In the genomic region with DNA sequence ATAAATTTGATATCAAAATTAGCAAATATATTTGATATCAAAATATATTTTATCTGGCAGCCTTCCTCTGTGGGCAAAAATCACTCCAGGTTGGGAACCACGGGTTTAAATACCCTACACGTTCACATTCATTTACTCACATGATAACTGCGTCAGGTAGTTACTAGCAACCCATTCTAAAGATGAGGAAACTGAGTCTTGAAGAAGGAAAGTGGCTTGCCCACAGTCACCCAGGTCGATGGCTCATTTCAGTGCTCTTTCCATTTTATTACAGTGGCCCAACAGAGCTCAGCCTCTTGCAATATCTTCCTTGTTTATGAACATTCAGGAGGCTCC, we compare ENCODE assay signal across 21 cellular contexts. TPM values are rescaled to one million over a fixed set of nuclear protein-coding genes. Genes with fewer than 3 reads are reported as not detected.
DNase-seq lines count a peak whose midpoint lies in the region; ATAC-seq, FAIRE-seq and TF ChIP-seq lines count a peak whose summit lies in the region.
"Had no signal": no experiment of that assay in that cellular context is flagged by ENCODE, and none has a peak within 500 bp of the region (broad histone marks: within the 10 kb centered on the region; RNA-seq: fewer than 3 reads in every experiment).

No MANE protein-coding gene starts in this region.

- 86 to 98% methylated on average over 4 of the region's 4 CpGs for WGBS in gastroesophageal sphincter (ENCODE audit: low coverage in 1 of 2), 2 donors
- WGBS in trophoblast cell (ENCODE audit: extremely low coverage, insufficient coverage, insufficient read length), result no CpG with 5 or more reads among the region's 4 CpGs

- H4K12ac ChIP-seq in trophoblast cell (ENCODE audit: low read depth, low read length), result no peak overlapping the region

- H3K14ac ChIP-seq in trophoblast cell (ENCODE audit: low read length), result peak overlapping the region; percentile 89

- ATAC-seq in gastroesophageal sphincter (peak; percentile 81), Right ventricle myocardium superior (ENCODE audit: poor library complexity) (no peak)

- peaks cover 31% of the 10 kb centered on the region for H3K4me1 ChIP-seq in Karpas-422 (ENCODE audit: low read length)
- H3K4me1 ChIP-seq in astrocyte (ENCODE audit: insufficient read depth, low read length), result peaks cover 11% of the 10 kb centered on the region
- peaks cover 0 to 18% (median 13%) of the 10 kb centered on the region in 3 donors for H3K4me1 ChIP-seq in gastroesophageal sphincter
- H3K4me1 ChIP-seq in trophoblast cell (ENCODE audit: control insufficient read depth in 1 of 2, insufficient read depth in 2 of 2, low read length in 2 of 2), result peaks cover 23 to 45% of the 10 kb centered on the region in 2 experiments

- H2BK5ac ChIP-seq in trophoblast cell (ENCODE audit: low read depth, low read length, poor library complexity), result peak overlapping the region; percentile 82

- peak overlapping the region; percentile 89 for H2AK5ac ChIP-seq in trophoblast cell (ENCODE audit: low read length)

- peak overlapping the region; percentile 6 for H3K4me2 ChIP-seq in Karpas-422 (ENCODE audit: low read depth, low read length, poor library complexity, severe bottlenecking)
- no peak overlapping the region for H3K4me2 ChIP-seq in astrocyte (ENCODE audit: low read length)
- H3K4me2 ChIP-seq in trophoblast cell (ENCODE audit: low read length), result no peak overlapping the region

- H2BK12ac ChIP-seq in trophoblast cell (ENCODE audit: low read length), result peak overlapping the region; percentile 75

- peak overlapping the region; percentile 100 for H4K91ac ChIP-seq in trophoblast cell (ENCODE audit: low read depth, low read length)

- H3K27ac Mint-ChIP-seq in astrocyte (ENCODE audit: unreplicated experiment), result no peak overlapping the region
- H3K27ac Mint-ChIP-seq: CD4-positive, CD25-positive, alpha-beta regulatory T cell had no signal

- no peaks in the 10 kb centered on the region for H3K9me2 ChIP-seq in Karpas-422 (replicated peaks; ENCODE audit: insufficient read depth, low read length)

- H3K27ac ChIP-seq in Karpas-422 (ENCODE audit: low read length) (no peak overlapping the region), astrocyte (ENCODE audit: low read depth, low read length) (no peak overlapping the region), gastroesophageal sphincter (no peak overlapping the region), trophoblast cell (ENCODE audit: low read depth, low read length) (peak overlapping the region; percentile 99)

- no peak overlapping the region for H3K4me3 Mint-ChIP-seq in astrocyte (ENCODE audit: unreplicated experiment)
- H3K4me3 Mint-ChIP-seq: CD4-positive, CD25-positive, alpha-beta regulatory T cell; CD8-positive, alpha-beta memory T cell had no signal

- no peak for TF ChIP-seq POLR2A in gastroesophageal sphincter (IDR thresholded peaks at IDR 0.05)

- no peak overlapping the region for H2AFZ ChIP-seq in Karpas-422 (ENCODE audit: low read length)
- H2AFZ ChIP-seq in astrocyte (ENCODE audit: low read depth, low read length), result peak overlapping the region; percentile 34
- H2AFZ ChIP-seq in trophoblast cell (ENCODE audit: insufficient read depth, low read length, poor library complexity), result no peak overlapping the region

- H3K27me3 ChIP-seq in Karpas-422 (ENCODE audit: low read length), result no peaks in the 10 kb centered on the region
- peaks cover 9% of the 10 kb centered on the region for H3K27me3 ChIP-seq in astrocyte (ENCODE audit: insufficient read depth, low read length)
- no peaks in the 10 kb centered on the region for H3K27me3 ChIP-seq in gastroesophageal sphincter
- H3K27me3 ChIP-seq in trophoblast cell (ENCODE audit: insufficient read depth, low read length), result no peaks in the 10 kb centered on the region
- H3K27me3 ChIP-seq: BE2C had no signal

- H3K9me3 Mint-ChIP-seq in astrocyte (ENCODE audit: unreplicated experiment), result no peaks in the 10 kb centered on the region
- H3K9me3 Mint-ChIP-seq: CD4-positive, CD25-positive, alpha-beta regulatory T cell; CD8-positive, alpha-beta memory T cell had no signal

- H3K79me2 ChIP-seq in Karpas-422 (ENCODE audit: low read length) (no peaks in the 10 kb centered on the region), astrocyte (ENCODE audit: insufficient read depth, low read length) (no peaks in the 10 kb centered on the region), trophoblast cell (ENCODE audit: control insufficient read depth, insufficient read depth, low read length, poor library complexity) (peaks cover 4% of the 10 kb centered on the region)

- H3K9ac ChIP-seq in Karpas-422 (ENCODE audit: low read length) (no peak overlapping the region), astrocyte (ENCODE audit: low read length) (no peak overlapping the region), trophoblast cell (ENCODE audit: low read length) (no peak overlapping the region)

- H3K36me3 ChIP-seq in Karpas-422 (ENCODE audit: insufficient read depth, low read length) (no peaks in the 10 kb centered on the region), astrocyte (ENCODE audit: insufficient read depth, low read length) (no peaks in the 10 kb centered on the region), gastroesophageal sphincter (no peaks in the 10 kb centered on the region), trophoblast cell (ENCODE audit: control insufficient read depth in 1 of 2, insufficient read depth in 2 of 2, low read length in 2 of 2) (no peaks in the 10 kb centered on the region)
- H3K36me3 ChIP-seq: BE2C, HAP-1 had no signal

- intact Hi-C loops in Right ventricle myocardium superior (cut with DNase I), result no loop called here

- TF ChIP-seq EP300 in gastroesophageal sphincter (IDR thresholded peaks at IDR 0.05), result no peak

- no peaks in the 10 kb centered on the region for H3K9me3 ChIP-seq in Karpas-422 (ENCODE audit: low read length)
- no peaks in the 10 kb centered on the region for H3K9me3 ChIP-seq in astrocyte (ENCODE audit: insufficient read depth, low read depth, low read length)
- H3K9me3 ChIP-seq in gastroesophageal sphincter, result no peaks in the 10 kb centered on the region
- H3K9me3 ChIP-seq in trophoblast cell (ENCODE audit: insufficient read depth, low read depth, low read length), result peaks cover 1% of the 10 kb centered on the region
- H3K9me3 ChIP-seq: BE2C, HAP-1 had no signal

- no peak for FAIRE-seq in astrocyte (lab: Jason Lieb, UNC)
- FAIRE-seq: A204.1, G401.6, GM12891, GM19239 had no signal

- H3K23ac ChIP-seq in trophoblast cell (ENCODE audit: low read length), result no peak overlapping the region

- peak overlapping the region; percentile 86 for H3K4ac ChIP-seq in trophoblast cell (ENCODE audit: low read depth, low read length)

- H3K79me1 ChIP-seq in trophoblast cell (ENCODE audit: low read length), result peaks cover 50% of the 10 kb centered on the region

- H3K18ac ChIP-seq in trophoblast cell (ENCODE audit: low read length), result peak overlapping the region; percentile 69

- peaks cover 9% of the 10 kb centered on the region for H3K27me3 Mint-ChIP-seq in astrocyte (ENCODE audit: low read depth, unreplicated experiment)

- no peak overlapping the region for H3K4me3 ChIP-seq in Karpas-422 (ENCODE audit: low read length)
- H3K4me3 ChIP-seq in astrocyte (ENCODE audit: insufficient read depth, low read depth, low read length), result no peak overlapping the region
- H3K4me3 ChIP-seq in gastroesophageal sphincter, result no peak overlapping the region
- no peak overlapping the region for H3K4me3 ChIP-seq in trophoblast cell (ENCODE audit: low read depth, low read length)
- H3K4me3 ChIP-seq: HAP-1 had no signal

- H4K8ac ChIP-seq in trophoblast cell (ENCODE audit: low read depth, low read length), result peak overlapping the region; percentile 76

- H2BK120ac ChIP-seq in trophoblast cell (ENCODE audit: insufficient read depth, low read length, poor library complexity), result peak overlapping the region; percentile 28

- no peaks in the 10 kb centered on the region for H3K36me3 Mint-ChIP-seq in astrocyte (ENCODE audit: low read depth, unreplicated experiment)
- H3K36me3 Mint-ChIP-seq: CD4-positive, CD25-positive, alpha-beta regulatory T cell; CD8-positive, alpha-beta memory T cell had no signal

- TF ChIP-seq CTCF in astrocyte (IDR thresholded peaks at IDR 0.05; ENCODE audit: insufficient read depth, low read depth, low read length) (no peak), gastroesophageal sphincter (IDR thresholded peaks at IDR 0.05) (no peak)

- peaks cover 19% of the 10 kb centered on the region for H3K4me1 Mint-ChIP-seq in astrocyte (ENCODE audit: low read depth, unreplicated experiment)

- H4K20me1 ChIP-seq in Karpas-422 (ENCODE audit: insufficient read depth, low read depth, low read length) (0 out of 2 replicates have a peak, but pooled peaks cover 4% of the 10 kb centered on the region), astrocyte (ENCODE audit: insufficient read depth, low read length) (no peaks in the 10 kb centered on the region)

- DNase-seq in Karpas-422, result no peak
- DNase-seq in astrocyte (ENCODE audit: low read depth), result no peak
- DNase-seq in trophoblast cell, result no peak
- no peak for DNase-seq in NCI-H2029 treated with DMSO at 0.1 percent for 48 hours (lab: John Stamatoyannopoulos, UW)
- no peak for DNase-seq in SKM-1 (lab: John Stamatoyannopoulos, UW; ENCODE audit: unreplicated experiment)
- DNase-seq in putamen (ENCODE audit: low spot score), result no peak
- no peak for DNase-seq in Right ventricle myocardium superior
- DNase-seq: ACHN; BE2C; CD4-positive, CD25-positive, alpha-beta regulatory T cell; CD8-positive, alpha-beta memory T cell; COR-L47; DMS 273 treated with DMSO at 0.1 percent for 48 hours; DMS53; DND-41 had no signal

RNA-seq across cellular contexts. Expression of a gene that starts 19.2 kb away (rescaled TPM):
- 0.36 and 2.1 TPM in 2 replicates for total RNA-seq in Karpas-422 (2014; rRNA removed; shearing (Covaris generic); ENCODE audit: low replicate concordance)
- 15.5 and 17.0 TPM in 2 replicates for total RNA-seq in astrocyte
- total RNA-seq in gastroesophageal sphincter, result 10 to 100 TPM; 14.2 to 40.9 (median 29.1) TPM
- 41.5 and 45.5 TPM in 2 replicates for polyA plus RNA-seq in trophoblast cell (2013)
- total RNA-seq in Right ventricle myocardium superior, result 12.3 TPM
- polyA plus RNA-seq: CD8-positive, alpha-beta memory T cell had no signal
